Comparison of ENCODE assay signal across 1 cellular context in the genomic region with DNA sequence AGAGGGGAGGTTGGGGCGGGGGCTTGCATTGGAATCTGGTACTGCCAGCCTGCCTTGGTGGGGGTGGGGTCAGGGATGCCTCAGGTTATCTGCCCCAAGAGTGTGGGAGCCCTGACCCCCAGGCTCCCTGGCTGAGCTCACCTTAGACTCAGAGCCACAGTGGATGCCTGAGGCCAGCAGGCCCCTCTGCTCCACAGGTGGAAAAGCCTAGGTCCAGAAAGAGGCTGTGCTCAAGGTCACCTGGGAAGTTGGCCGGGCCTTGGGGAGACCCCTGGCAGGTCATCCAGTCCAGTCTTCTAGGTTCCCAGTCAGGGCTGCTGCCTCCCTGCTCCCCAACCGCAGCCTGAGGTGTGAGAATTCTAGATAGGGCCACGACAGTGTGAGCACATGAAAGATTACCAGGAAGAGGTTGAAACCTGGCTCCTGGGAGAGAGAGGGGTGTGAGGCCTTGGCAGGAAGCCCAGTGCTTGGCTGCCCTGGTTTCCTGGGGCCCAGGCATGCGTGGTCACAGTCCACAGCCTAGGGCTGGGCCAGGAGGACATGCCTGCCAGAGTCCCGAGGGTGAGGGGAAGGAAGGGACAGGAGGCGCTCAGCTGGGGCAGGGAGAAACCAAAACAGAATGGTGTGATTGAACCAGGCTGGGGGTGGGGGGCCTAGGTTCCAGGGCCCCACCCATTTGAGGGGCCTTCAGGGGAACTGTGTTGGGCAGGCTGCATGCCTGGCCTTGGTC.
TF ChIP-seq lines count a peak whose summit lies in the region.

No MANE protein-coding gene starts in this region.

TF ChIP-seq in HEK293, 187 proteins besides CTCF, POLR2A, EP300 and RAD21 (continued from another document and continues in another):
- no peak for TF ChIP-seq ZNF404 (tag by site-specific recombination; IDR thresholded peaks at IDR 0.05)
- TF ChIP-seq GLI2 (tag by site-specific recombination; IDR thresholded peaks at IDR 0.05; ENCODE audit: borderline replicate concordance, low read depth), result no peak
- no peak for TF ChIP-seq ZNF776 (tag by site-specific recombination; IDR thresholded peaks at IDR 0.05; ENCODE audit: borderline replicate concordance)
- TF ChIP-seq ZNF449 (tag by site-specific recombination; IDR thresholded peaks at IDR 0.05), result no peak
- TF ChIP-seq ZNF362 (tag by site-specific recombination; IDR thresholded peaks at IDR 0.05), result no peak
- TF ChIP-seq ZNF18 (tag by site-specific recombination; IDR thresholded peaks at IDR 0.05), result peak; percentile 91
- no peak for TF ChIP-seq RBAK (tag by site-specific recombination; IDR thresholded peaks at IDR 0.05)
- TF ChIP-seq ZNF585B (tag by site-specific recombination; IDR thresholded peaks at IDR 0.05), result no peak
- TF ChIP-seq ZNF24 (tag by site-specific recombination; IDR thresholded peaks at IDR 0.05), result no peak
- no peak for TF ChIP-seq MEIS1 (CRISPR knock-in tag; IDR thresholded peaks at IDR 0.05; ENCODE audit: borderline replicate concordance)
- no peak for TF ChIP-seq ZNF433 (tag by site-specific recombination; IDR thresholded peaks at IDR 0.05; ENCODE audit: low read depth)
- no peak for TF ChIP-seq GLI4 (tag by site-specific recombination; IDR thresholded peaks at IDR 0.05)
- TF ChIP-seq ZNF26 (tag by site-specific recombination; IDR thresholded peaks at IDR 0.05), result no peak
- TF ChIP-seq WT1 (tag by site-specific recombination; IDR thresholded peaks at IDR 0.05), result no peak
- TF ChIP-seq ZIC2 (tag by site-specific recombination; IDR thresholded peaks at IDR 0.05), result peak; percentile 40
- no peak for TF ChIP-seq ZNF623 (tag by site-specific recombination; IDR thresholded peaks at IDR 0.05)
- TF ChIP-seq ZNF521 (tag by site-specific recombination; IDR thresholded peaks at IDR 0.05), result no peak
- TF ChIP-seq ZEB2 (tag by site-specific recombination; IDR thresholded peaks at IDR 0.05), result no peak
- no peak for TF ChIP-seq ZNF76 (tag by site-specific recombination; IDR thresholded peaks at IDR 0.05; ENCODE audit: borderline replicate concordance, low read depth)
- TF ChIP-seq, protein P1, sequence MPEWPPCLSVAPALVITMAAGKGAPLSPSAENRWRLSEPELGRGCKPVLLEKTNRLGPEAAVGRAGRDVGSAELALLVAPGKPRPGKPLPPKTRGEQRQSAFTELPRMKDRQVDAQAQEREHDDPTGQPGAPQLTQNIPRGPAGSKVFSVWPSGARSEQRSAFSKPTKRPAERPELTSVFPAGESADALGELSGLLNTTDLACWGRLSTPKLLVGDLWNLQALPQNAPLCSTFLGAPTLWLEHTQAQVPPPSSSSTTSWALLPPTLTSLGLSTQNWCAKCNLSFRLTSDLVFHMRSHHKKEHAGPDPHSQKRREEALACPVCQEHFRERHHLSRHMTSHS (tag by site-specific recombination; IDR thresholded peaks at IDR 0.05), result no peak
- TF ChIP-seq ZNF510 (tag by site-specific recombination; IDR thresholded peaks at IDR 0.05; ENCODE audit: insufficient replicate concordance), result no peak
- no peak for TF ChIP-seq ZNF48 (tag by site-specific recombination; IDR thresholded peaks at IDR 0.05)
- TF ChIP-seq TRIM28 (IDR thresholded peaks at IDR 0.05; ENCODE audit: borderline replicate concordance, low read length), result no peak
- no peak for TF ChIP-seq ZBTB1 (tag by site-specific recombination; IDR thresholded peaks at IDR 0.05)
- peak; percentile 43; the same call in 1 of the 2 replicates for TF ChIP-seq KLF9 (tag by site-specific recombination; IDR thresholded peaks at IDR 0.05; ENCODE audit: low read depth)
- TF ChIP-seq, protein P2, sequence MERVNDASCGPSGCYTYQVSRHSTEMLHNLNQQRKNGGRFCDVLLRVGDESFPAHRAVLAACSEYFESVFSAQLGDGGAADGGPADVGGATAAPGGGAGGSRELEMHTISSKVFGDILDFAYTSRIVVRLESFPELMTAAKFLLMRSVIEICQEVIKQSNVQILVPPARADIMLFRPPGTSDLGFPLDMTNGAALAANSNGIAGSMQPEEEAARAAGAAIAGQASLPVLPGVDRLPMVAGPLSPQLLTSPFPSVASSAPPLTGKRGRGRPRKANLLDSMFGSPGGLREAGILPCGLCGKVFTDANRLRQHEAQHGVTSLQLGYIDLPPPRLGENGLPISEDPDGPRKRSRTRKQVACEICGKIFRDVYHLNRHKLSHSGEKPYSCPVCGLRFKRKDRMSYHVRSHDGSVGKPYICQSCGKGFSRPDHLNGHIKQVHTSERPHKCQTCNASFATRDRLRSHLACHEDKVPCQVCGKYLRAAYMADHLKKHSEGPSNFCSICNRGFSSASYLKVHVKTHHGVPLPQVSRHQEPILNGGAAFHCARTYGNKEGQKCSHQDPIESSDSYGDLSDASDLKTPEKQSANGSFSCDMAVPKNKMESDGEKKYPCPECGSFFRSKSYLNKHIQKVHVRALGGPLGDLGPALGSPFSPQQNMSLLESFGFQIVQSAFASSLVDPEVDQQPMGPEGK (tag by site-specific recombination; IDR thresholded peaks at IDR 0.05), result peak; percentile 44; the same call in 1 of the 2 replicates
- TF ChIP-seq, protein P3, sequence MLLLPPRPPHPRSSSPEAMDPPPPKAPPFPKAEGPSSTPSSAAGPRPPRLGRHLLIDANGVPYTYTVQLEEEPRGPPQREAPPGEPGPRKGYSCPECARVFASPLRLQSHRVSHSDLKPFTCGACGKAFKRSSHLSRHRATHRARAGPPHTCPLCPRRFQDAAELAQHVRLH (tag by site-specific recombination; IDR thresholded peaks at IDR 0.05), result no peak
- peak; percentile 93 for TF ChIP-seq SCRT2 (tag by site-specific recombination; IDR thresholded peaks at IDR 0.05)
- no peak for TF ChIP-seq BCL11B (tag by site-specific recombination; IDR thresholded peaks at IDR 0.05; ENCODE audit: low read depth)
- no peak for TF ChIP-seq OSR2 (tag by site-specific recombination; IDR thresholded peaks at IDR 0.05)
- no peak for TF ChIP-seq ZNF768 (tag by site-specific recombination; IDR thresholded peaks at IDR 0.05)
- no peak for TF ChIP-seq ZNF660 (tag by site-specific recombination; IDR thresholded peaks at IDR 0.05)
- TF ChIP-seq ATF2 (tag by site-specific recombination; IDR thresholded peaks at IDR 0.05; ENCODE audit: low read depth), result no peak
- TF ChIP-seq ZBTB26 (tag by site-specific recombination; optimal IDR thresholded peaks at IDR 0.05), result peak; percentile 16
- TF ChIP-seq, protein P4, sequence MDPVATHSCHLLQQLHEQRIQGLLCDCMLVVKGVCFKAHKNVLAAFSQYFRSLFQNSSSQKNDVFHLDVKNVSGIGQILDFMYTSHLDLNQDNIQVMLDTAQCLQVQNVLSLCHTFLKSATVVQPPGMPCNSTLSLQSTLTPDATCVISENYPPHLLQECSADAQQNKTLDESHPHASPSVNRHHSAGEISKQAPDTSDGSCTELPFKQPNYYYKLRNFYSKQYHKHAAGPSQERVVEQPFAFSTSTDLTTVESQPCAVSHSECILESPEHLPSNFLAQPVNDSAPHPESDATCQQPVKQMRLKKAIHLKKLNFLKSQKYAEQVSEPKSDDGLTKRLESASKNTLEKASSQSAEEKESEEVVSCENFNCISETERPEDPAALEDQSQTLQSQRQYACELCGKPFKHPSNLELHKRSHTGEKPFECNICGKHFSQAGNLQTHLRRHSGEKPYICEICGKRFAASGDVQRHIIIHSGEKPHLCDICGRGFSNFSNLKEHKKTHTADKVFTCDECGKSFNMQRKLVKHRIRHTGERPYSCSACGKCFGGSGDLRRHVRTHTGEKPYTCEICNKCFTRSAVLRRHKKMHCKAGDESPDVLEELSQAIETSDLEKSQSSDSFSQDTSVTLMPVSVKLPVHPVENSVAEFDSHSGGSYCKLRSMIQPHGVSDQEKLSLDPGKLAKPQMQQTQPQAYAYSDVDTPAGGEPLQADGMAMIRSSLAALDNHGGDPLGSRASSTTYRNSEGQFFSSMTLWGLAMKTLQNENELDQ (tag by site-specific recombination; IDR thresholded peaks at IDR 0.05; ENCODE audit: low read depth), result no peak
- TF ChIP-seq ZNF394 (tag by site-specific recombination; IDR thresholded peaks at IDR 0.05; ENCODE audit: borderline replicate concordance), result no peak
- no peak for TF ChIP-seq ZNF596 (tag by site-specific recombination; IDR thresholded peaks at IDR 0.05)
- no peak for TF ChIP-seq KLF8 (tag by site-specific recombination; IDR thresholded peaks at IDR 0.05)
- no peak for TF ChIP-seq TSHZ1 (tag by site-specific recombination; IDR thresholded peaks at IDR 0.05; ENCODE audit: borderline replicate concordance)
- no peak for TF ChIP-seq ZNF184 (tag by site-specific recombination; IDR thresholded peaks at IDR 0.05)
